8 cellular contexts compared by ENCODE assay signal in the genomic region with DNA sequence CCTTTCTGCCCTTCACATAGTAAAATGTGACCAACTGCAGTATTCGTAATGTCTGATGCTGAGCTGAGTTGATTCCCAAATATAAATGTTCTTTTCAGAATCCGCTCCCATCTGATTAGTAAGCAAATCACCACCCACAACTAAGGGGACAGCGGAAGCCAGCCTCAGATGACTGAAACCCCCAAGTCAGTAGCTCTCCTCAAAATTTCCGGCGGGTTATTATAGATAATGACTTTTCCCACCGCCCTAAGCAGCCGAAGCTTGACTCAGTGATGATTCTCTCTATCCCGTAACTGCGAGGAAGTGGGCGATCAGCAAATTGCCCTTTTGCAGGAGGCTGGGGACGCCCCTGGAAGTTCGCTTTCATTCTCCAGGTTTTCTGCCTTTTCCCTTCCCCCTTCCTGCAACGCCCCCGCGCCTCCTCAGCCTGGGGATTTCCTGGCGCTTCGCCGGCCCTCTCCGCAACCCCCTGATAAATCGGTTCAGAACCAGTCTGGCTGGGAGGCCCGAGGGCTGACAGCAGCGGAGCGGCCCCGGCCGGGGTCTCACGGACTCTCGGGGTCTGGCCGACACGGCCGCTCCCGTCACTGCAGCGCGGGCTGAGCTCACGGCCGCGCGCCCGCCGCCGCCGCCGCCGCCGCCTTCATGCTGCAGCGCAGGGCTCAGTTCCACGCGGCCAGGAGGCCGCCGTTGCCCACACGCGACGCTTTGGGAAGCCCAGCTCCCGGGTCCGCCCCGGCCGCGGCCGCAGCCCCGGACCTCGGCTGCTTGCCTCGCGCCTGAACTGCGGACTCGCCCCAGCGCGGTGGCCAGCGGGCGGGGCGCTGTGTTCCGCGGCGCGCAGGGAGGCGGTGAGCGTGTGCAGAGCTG. TPM values are rescaled to one million over a fixed set of nuclear protein-coding genes. Genes with fewer than 3 reads are reported as not detected.
DNase-seq lines count a peak whose midpoint lies in the region; ATAC-seq and TF ChIP-seq lines count a peak whose summit lies in the region.

A gene (plus strand): TSS at position 628 of the 870 bp plus-strand sequence.

- no peak within 1 kb of the TSS for H3K27ac Mint-ChIP-seq in activated T-helper 2 cell treated with anti-CD3 and anti-CD28 coated beads, Interferon-gamma antibody, Interleukin-2, Interleukin-4, amounts not matched to agents 10 μg/mL and 5 μg/mL and 100 μg/mL, durations not matched to agents 14 hours and 24 hours and 36 hours

- peaks cover 19% of the 10 kb centered on the region for H3K79me1 ChIP-seq in trophoblast cell (ENCODE audit: low read length)

- peak within 1 kb of the TSS; percentile 70 for H4K91ac ChIP-seq in trophoblast cell (ENCODE audit: low read depth, low read length)

- peak within 1 kb of the TSS; percentile 64 for H3K4me3 Mint-ChIP-seq in activated T-helper 2 cell treated with anti-CD3 and anti-CD28 coated beads, Interferon-gamma antibody, Interleukin-2, Interleukin-4, amounts not matched to agents 10 μg/mL and 5 μg/mL and 100 μg/mL, durations not matched to agents 14 hours and 24 hours and 36 hours (ENCODE audit: low read depth)

- H2BK5ac ChIP-seq in trophoblast cell (ENCODE audit: low read depth, low read length, poor library complexity): peak within 1 kb of the TSS; percentile 42

- H3K4me1 Mint-ChIP-seq in activated T-helper 2 cell treated with anti-CD3 and anti-CD28 coated beads, Interferon-gamma antibody, Interleukin-2, Interleukin-4, amounts not matched to agents 10 μg/mL and 5 μg/mL and 100 μg/mL, durations not matched to agents 14 hours and 24 hours and 36 hours (ENCODE audit: low read depth): peaks cover 12% of the 10 kb centered on the region

- no peaks in the 10 kb centered on the region for H3K36me3 ChIP-seq in ES-I3 (ENCODE audit: insufficient read depth, low read length)
- no peaks in the 10 kb centered on the region for H3K36me3 ChIP-seq in cardiac muscle cell
- no peaks in the 10 kb centered on the region for H3K36me3 ChIP-seq in trophoblast cell (ENCODE audit: control insufficient read depth in 1 of 2, insufficient read depth in 2 of 2, low read length in 2 of 2)

- H2BK12ac ChIP-seq in trophoblast cell (ENCODE audit: low read length): peak within 1 kb of the TSS; percentile 64

- H3K27me3 Mint-ChIP-seq in activated T-helper 2 cell treated with anti-CD3 and anti-CD28 coated beads, Interferon-gamma antibody, Interleukin-2, Interleukin-4, amounts not matched to agents 10 μg/mL and 5 μg/mL and 100 μg/mL, durations not matched to agents 14 hours and 24 hours and 36 hours (ENCODE audit: low read depth): peaks cover 68% of the 10 kb centered on the region

- H3K36me3 Mint-ChIP-seq in activated T-helper 2 cell treated with anti-CD3 and anti-CD28 coated beads, Interferon-gamma antibody, Interleukin-2, Interleukin-4, amounts not matched to agents 10 μg/mL and 5 μg/mL and 100 μg/mL, durations not matched to agents 14 hours and 24 hours and 36 hours (ENCODE audit: low read depth): no peaks in the 10 kb centered on the region

- no peaks in the 10 kb centered on the region for H3K9me3 Mint-ChIP-seq in activated T-helper 2 cell treated with anti-CD3 and anti-CD28 coated beads, Interferon-gamma antibody, Interleukin-2, Interleukin-4, amounts not matched to agents 10 μg/mL and 5 μg/mL and 100 μg/mL, durations not matched to agents 14 hours and 24 hours and 36 hours

- peak within 1 kb of the TSS; percentile 71 for H3K14ac ChIP-seq in trophoblast cell (ENCODE audit: low read length)

- peak within 1 kb of the TSS; percentile 62 for H4K8ac ChIP-seq in trophoblast cell (ENCODE audit: low read depth, low read length)

- H3K27ac ChIP-seq in cardiac muscle cell: no peak within 1 kb of the TSS
- H3K27ac ChIP-seq in trophoblast cell (ENCODE audit: low read depth, low read length): peak within 1 kb of the TSS; percentile 31

- H3K4me2 ChIP-seq in trophoblast cell (ENCODE audit: low read length): peak within 1 kb of the TSS; percentile 72

- H3K9me3 ChIP-seq in ES-I3 (ENCODE audit: control insufficient read depth, insufficient read depth, low read length) (no peaks in the 10 kb centered on the region), cardiac muscle cell (ENCODE audit: low read depth) (no peaks in the 10 kb centered on the region), trophoblast cell (ENCODE audit: insufficient read depth, low read depth, low read length) (peaks cover 2% of the 10 kb centered on the region)

- peak within 1 kb of the TSS; percentile 3 for H3K4ac ChIP-seq in trophoblast cell (ENCODE audit: low read depth, low read length)

- H3K4me3 ChIP-seq in cardiac muscle cell: peak within 1 kb of the TSS; percentile 80
- peak within 1 kb of the TSS; percentile 88 for H3K4me3 ChIP-seq in trophoblast cell (ENCODE audit: low read depth, low read length)

- H4K12ac ChIP-seq in trophoblast cell (ENCODE audit: low read depth, low read length): peak within 1 kb of the TSS; percentile 45

- H3K9ac ChIP-seq in ES-I3 (ENCODE audit: low read depth, low read length): peak within 1 kb of the TSS; percentile 95
- H3K9ac ChIP-seq in trophoblast cell (ENCODE audit: low read length): peak within 1 kb of the TSS; percentile 70

- TF ChIP-seq CTCF in cardiac muscle cell (IDR thresholded peaks at IDR 0.05; ENCODE audit: low read depth, low read length): no peak

- WGBS in trophoblast cell (ENCODE audit: extremely low coverage, insufficient coverage, insufficient read length): no CpG with 5 or more reads among the region's 75 CpGs

- peaks cover 8% of the 10 kb centered on the region for H3K79me2 ChIP-seq in trophoblast cell (ENCODE audit: control insufficient read depth, insufficient read depth, low read length, poor library complexity)

- peak; percentile 34 for DNase-seq in HuH-7 (ENCODE audit: low spot score)
- DNase-seq in activated T-helper 2 cell treated with anti-CD3 and anti-CD28 coated beads, Interferon-gamma antibody, Interleukin-2, Interleukin-4, amounts not matched to agents 10 μg/mL and 5 μg/mL and 100 μg/mL, durations not matched to agents 14 hours and 24 hours and 36 hours (ENCODE audit: low spot score): no peak
- peak; percentile 65 to 69 for DNase-seq in cardiac muscle cell (ENCODE audit: low read depth in 1 of 2, low spot score in 1 of 2)
- peak in 1 of 2 donors; percentile 40 for DNase-seq in trophoblast cell
- DNase-seq in activated effector memory CD4-positive, alpha-beta T cell treated with anti-CD3 and anti-CD28 coated beads, Interleukin-2, amount 50 U/mL, for 16 hours: no peak
- no peak for DNase-seq in activated CD4-positive, alpha-beta T cell treated with anti-CD3 and anti-CD28 coated beads for 48 hours

- peak within 1 kb of the TSS; percentile 69 for H2AFZ ChIP-seq in trophoblast cell (ENCODE audit: insufficient read depth, low read length, poor library complexity)

- no peak for ATAC-seq in HG03025 (IDR thresholded peaks at IDR 0.05; ENCODE audit: low FRiP score, unreplicated experiment)

- peak within 1 kb of the TSS; percentile 63 for H3K18ac ChIP-seq in trophoblast cell (ENCODE audit: low read length)

- peak within 1 kb of the TSS; percentile 31 for H2BK120ac ChIP-seq in trophoblast cell (ENCODE audit: insufficient read depth, low read length, poor library complexity)

- no peak within 1 kb of the TSS for H2AK5ac ChIP-seq in trophoblast cell (ENCODE audit: low read length)

- no peak within 1 kb of the TSS for H3K23ac ChIP-seq in trophoblast cell (ENCODE audit: low read length)

- intact Hi-C loops in activated T-helper 2 cell treated with anti-CD3 and anti-CD28 coated beads, Interferon-gamma antibody, Interleukin-2, Interleukin-4, amounts not matched to agents 10 μg/mL and 5 μg/mL and 100 μg/mL, durations not matched to agents 14 hours and 24 hours and 36 hours (cut with micrococcal nuclease): no loop called here

- H3K27me3 ChIP-seq in cardiac muscle cell (peaks cover 47% of the 10 kb centered on the region), trophoblast cell (ENCODE audit: insufficient read depth, low read length) (peaks cover 17% of the 10 kb centered on the region)

- H3K4me1 ChIP-seq in ES-I3 (ENCODE audit: insufficient read depth, low read length) (peaks cover 6% of the 10 kb centered on the region; the same call in 1 of the 2 replicates), cardiac muscle cell (ENCODE audit: low read depth) (peaks cover 10% of the 10 kb centered on the region), trophoblast cell (ENCODE audit: control insufficient read depth in 1 of 2, insufficient read depth in 2 of 2, low read length in 2 of 2) (peaks cover 13 to 15% of the 10 kb centered on the region in 2 experiments)

RNA-seq across cellular contexts. Expression of the gene that starts here (rescaled TPM):
- not detected in 2 replicates for total RNA-seq in activated T-helper 2 cell treated with anti-CD3 and anti-CD28 coated beads, Interferon-gamma antibody, Interleukin-2, Interleukin-4, amounts not matched to agents 10 μg/mL and 5 μg/mL and 100 μg/mL, durations not matched to agents 14 hours and 24 hours and 36 hours
- total RNA-seq in cardiac muscle cell: 2.1 and 2.9 TPM in 2 replicates
- 0.97 and 2.2 TPM in 2 replicates for polyA plus RNA-seq in cardiac muscle cell
- 6.6 and 6.9 TPM in 2 replicates for polyA plus RNA-seq in trophoblast cell (2013)

Comparison
In these comparisons a context has a peak if more than half of its experiments do, and no peak if none do; other contexts are left out.
1. DNase-seq: peak in HuH-7 (single experiment) and cardiac muscle cell (2 of 2); none in activated T-helper 2 cell treated with anti-CD3 and anti-CD28 coated beads, Interferon-gamma antibody, Interleukin-2, Interleukin-4, amounts not matched to agents 10 μg/mL and 5 μg/mL and 100 μg/mL, durations not matched to agents 14 hours and 24 hours and 36 hours (single experiment), activated effector memory CD4-positive, alpha-beta T cell treated with anti-CD3 and anti-CD28 coated beads, Interleukin-2, amount 50 U/mL, for 16 hours (single experiment) and activated CD4-positive, alpha-beta T cell treated with anti-CD3 and anti-CD28 coated beads for 48 hours (single experiment).